ENCODE assay signal across 8 cellular contexts in the genomic region with DNA sequence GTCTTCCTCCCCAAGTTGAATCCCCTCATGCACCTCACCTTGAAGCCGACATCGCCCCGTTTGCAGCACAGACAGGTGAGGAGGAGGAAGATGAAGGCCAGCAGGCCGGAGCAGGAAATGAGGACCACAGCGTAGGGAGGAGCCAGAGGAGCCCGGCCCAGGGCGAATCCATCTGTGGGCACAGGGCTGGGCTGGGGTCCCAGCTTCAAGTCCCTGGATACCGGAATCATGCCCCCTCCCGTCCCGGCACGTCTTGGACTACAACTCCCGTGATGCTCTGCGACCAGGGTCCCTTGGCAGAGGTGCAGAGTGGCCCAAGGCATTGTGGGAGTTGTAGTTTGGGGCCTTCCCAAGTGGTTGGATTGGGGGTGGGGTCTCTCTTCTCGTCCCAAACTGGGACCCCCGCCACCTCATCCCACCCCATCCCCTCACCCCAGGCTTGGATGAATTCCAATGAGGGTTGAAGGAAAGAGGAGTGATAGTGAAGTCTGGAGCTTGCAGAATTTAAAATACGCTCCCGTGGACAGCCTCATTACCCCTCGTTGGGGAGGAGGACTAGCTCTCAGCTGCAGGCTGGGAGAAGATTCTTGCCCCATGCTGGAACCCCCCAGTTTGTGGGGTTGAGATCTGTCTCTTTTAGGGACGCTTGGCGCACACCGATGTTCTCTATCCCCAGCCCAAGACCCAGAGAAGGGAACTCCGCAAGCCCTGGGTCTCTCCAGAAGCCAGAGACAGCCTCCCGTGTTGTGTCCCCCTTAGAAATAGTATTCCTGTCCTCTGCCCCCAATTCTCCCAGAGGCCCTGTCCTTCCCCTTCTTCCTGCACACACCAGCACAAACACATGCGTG. TPM values are rescaled to one million over a fixed set of nuclear protein-coding genes. Genes with fewer than 3 reads are reported as not detected.
DNase-seq lines count a peak whose midpoint lies in the region; ATAC-seq, FAIRE-seq and TF ChIP-seq lines count a peak whose summit lies in the region.

No MANE protein-coding gene starts in this region.

- peak overlapping the region; percentile 46 for H2AFZ ChIP-seq in keratinocyte (ENCODE audit: control insufficient read depth, low read length)

- no peaks in the 10 kb centered on the region for H3K79me2 ChIP-seq in keratinocyte (ENCODE audit: control insufficient read depth, insufficient read depth, low read length)

- FAIRE-seq in keratinocyte (lab: Jason Lieb, UNC), result no peak

- H3K9me1 ChIP-seq in keratinocyte (ENCODE audit: control insufficient read depth, extremely low read depth, insufficient read depth, low read length), result no peaks in the 10 kb centered on the region

- H3K4me2 ChIP-seq in keratinocyte (ENCODE audit: control insufficient read depth, extremely low read depth, insufficient read depth, low read depth, low read length), result peak overlapping the region; percentile 60

- H3K4me3 ChIP-seq in keratinocyte (ENCODE audit: control insufficient read depth in 2 of 3, extremely low read depth in 1 of 3, insufficient read depth in 2 of 3, low read depth in 1 of 3, low read length in 3 of 3), result peak overlapping the region in 1 of 3 experiments; percentile 43

- H3K4me1 ChIP-seq in keratinocyte (ENCODE audit: control insufficient read depth, extremely low read depth, insufficient read depth, low read length), result peaks cover 2% of the 10 kb centered on the region

- no peak for TF ChIP-seq CTCF in keratinocyte (optimal IDR thresholded peaks at IDR 0.05 in 1 of 3, IDR thresholded peaks at IDR 0.05 in 1 of 3, conservative IDR thresholded peaks at IDR 0.05 in 1 of 3; ENCODE audit: extremely low read depth in 1 of 3, insufficient read depth in 2 of 3, low read length in 3 of 3)

- no peaks in the 10 kb centered on the region for H3K36me3 ChIP-seq in keratinocyte (ENCODE audit: control insufficient read depth in 2 of 2, extremely low read depth in 1 of 2, insufficient read depth in 2 of 2, low read length in 2 of 2)

- ATAC-seq in GM21825 (IDR thresholded peaks at IDR 0.05; ENCODE audit: unreplicated experiment), result no peak
- no peak for ATAC-seq in GM18520 (IDR thresholded peaks at IDR 0.05; ENCODE audit: unreplicated experiment)

- no peaks in the 10 kb centered on the region for H4K20me1 ChIP-seq in keratinocyte (ENCODE audit: control insufficient read depth, extremely low read depth, insufficient read depth, low read length)

- dilution Hi-C loops in keratinocyte (cut with MboI; ENCODE audit: extremely low pct_ligation_motif_present, low sequenced_read_pairs), result no loop called here

- peak; percentile 63 for DNase-seq in ELR (ENCODE audit: low read depth)
- DNase-seq in NCI-H1105 (lab: John Stamatoyannopoulos, UW), result peak; percentile 38
- DNase-seq in activated CD4-positive, CD25-positive, alpha-beta regulatory T cell treated with anti-CD3 and anti-CD28 coated beads, Interleukin-2, amount 50 U/mL, for 16 hours (ENCODE audit: low read depth, low spot score), result peak; percentile 68
- peak; percentile 69 for DNase-seq in central memory CD4-positive, alpha-beta T cell
- no peak for DNase-seq in keratinocyte (ENCODE audit: low read depth, low spot score)
- peak; percentile 46 to 59 for DNase-seq in stimulated activated CD4-positive, alpha-beta T cell treated with anti-CD3 and anti-CD28 coated beads, Interleukin-1b, Interleukin-23, amount 100 ng/mL, for 1 hour (ENCODE audit: low read depth in 2 of 2)

- no peak overlapping the region for H3K9ac ChIP-seq in keratinocyte (ENCODE audit: control insufficient read depth, extremely low read depth, insufficient read depth, low read length)

- H3K27me3 ChIP-seq in keratinocyte (ENCODE audit: control insufficient read depth, extremely low read depth, insufficient read depth, low read length), result peaks cover 21% of the 10 kb centered on the region

- no peaks in the 10 kb centered on the region for H3K9me3 ChIP-seq in keratinocyte (ENCODE audit: control insufficient read depth, low read depth, low read length)

- no peak overlapping the region for H3K27ac ChIP-seq in keratinocyte (ENCODE audit: control insufficient read depth, insufficient read depth, low read length)

RNA-seq across cellular contexts. Expression of gene LMTK3, which starts 1.0 kb away (rescaled TPM):
- 0.51 to 0.76 TPM (median 0.68 TPM) in 3 replicates for polyA plus RNA-seq in keratinocyte
- 0.64 TPM for polyA plus RNA-seq in keratinocyte (2011; ENCODE audit: low read depth)
- polyA plus RNA-seq in keratinocyte (2011; cell fraction: cytosol; rRNA removed), result 0.12 and 0.71 TPM in 2 replicates
- 1.6 and 2.4 TPM in 2 replicates for polyA plus RNA-seq in keratinocyte (2011; cell fraction: nucleus; rRNA removed)
- 1.2 and 4.2 TPM in 2 replicates for polyA plus RNA-seq in keratinocyte (2012; ENCODE audit: low replicate concordance)
- polyA minus RNA-seq in keratinocyte, result 0.13 to 0.56 TPM (median 0.20 TPM) in 3 replicates
- 1.5 TPM for polyA minus RNA-seq in keratinocyte (2011; cell fraction: cytosol; rRNA and poly(A)+ RNA removed)
- polyA minus RNA-seq in keratinocyte (2011; cell fraction: nucleus; rRNA and poly(A)+ RNA removed), result 1.7 and 1.8 TPM in 2 replicates

RNA-seq across cellular contexts. Expression of gene SULT2B1, which starts 41.3 kb away (rescaled TPM):
- 6.0 to 10.2 TPM (median 8.9 TPM) in 3 replicates for polyA plus RNA-seq in keratinocyte
- 92.9 TPM for polyA plus RNA-seq in keratinocyte (2011; ENCODE audit: low read depth)
- polyA plus RNA-seq in keratinocyte (2011; cell fraction: cytosol; rRNA removed), result 9.9 and 11.2 TPM in 2 replicates
- polyA plus RNA-seq in keratinocyte (2011; cell fraction: nucleus; rRNA removed), result 6.5 and 6.7 TPM in 2 replicates
- 12.1 and 225 TPM in 2 replicates for polyA plus RNA-seq in keratinocyte (2012; ENCODE audit: low replicate concordance)
- 5.1 to 11.3 TPM (median 10.8 TPM) in 3 replicates for polyA minus RNA-seq in keratinocyte
- 8.8 TPM for polyA minus RNA-seq in keratinocyte (2011; cell fraction: cytosol; rRNA and poly(A)+ RNA removed)
- 5.5 and 6.4 TPM in 2 replicates for polyA minus RNA-seq in keratinocyte (2011; cell fraction: nucleus; rRNA and poly(A)+ RNA removed)

RNA-seq across cellular contexts. Expression of gene CYTH2, which starts 41.5 kb away (rescaled TPM):
- 27.0 to 33.5 TPM (median 32.2 TPM) in 3 replicates for polyA plus RNA-seq in keratinocyte
- 23.3 TPM for polyA plus RNA-seq in keratinocyte (2011; ENCODE audit: low read depth)
- 18.8 and 24.4 TPM in 2 replicates for polyA plus RNA-seq in keratinocyte (2011; cell fraction: cytosol; rRNA removed)
- polyA plus RNA-seq in keratinocyte (2011; cell fraction: nucleus; rRNA removed), result 83.4 and 98.3 TPM in 2 replicates
- polyA plus RNA-seq in keratinocyte (2012; ENCODE audit: low replicate concordance), result 30.4 and 34.0 TPM in 2 replicates
- polyA minus RNA-seq in keratinocyte, result 35.4 to 45.9 TPM (median 39.3 TPM) in 3 replicates
- polyA minus RNA-seq in keratinocyte (2011; cell fraction: cytosol; rRNA and poly(A)+ RNA removed), result 12.7 TPM
- 26.8 and 27.9 TPM in 2 replicates for polyA minus RNA-seq in keratinocyte (2011; cell fraction: nucleus; rRNA and poly(A)+ RNA removed)

RNA-seq across cellular contexts. Expression of gene KCNJ14, which starts 55.3 kb away (rescaled TPM):
- 0.34 to 0.46 TPM (median 0.39 TPM) in 3 replicates for polyA plus RNA-seq in keratinocyte
- polyA plus RNA-seq in keratinocyte (2011; ENCODE audit: low read depth), result 0.81 TPM
- 0.19 and 0.33 TPM in 2 replicates for polyA plus RNA-seq in keratinocyte (2011; cell fraction: cytosol; rRNA removed)
- 2.1 and 3.4 TPM in 2 replicates for polyA plus RNA-seq in keratinocyte (2011; cell fraction: nucleus; rRNA removed)
- polyA plus RNA-seq in keratinocyte (2012; ENCODE audit: low replicate concordance), result 0.49 and 2.4 TPM in 2 replicates
- polyA minus RNA-seq in keratinocyte, result 0.99 to 1.3 TPM (median 1.1 TPM) in 3 replicates
- polyA minus RNA-seq in keratinocyte (2011; cell fraction: cytosol; rRNA and poly(A)+ RNA removed), result 0.96 TPM
- polyA minus RNA-seq in keratinocyte (2011; cell fraction: nucleus; rRNA and poly(A)+ RNA removed), result 1.4 and 2.1 TPM in 2 replicates
